Comparison of ENCODE assay signal across 7 cellular contexts in genomic region chr2:125825776-125826175, GRCh38.
DNase-seq lines count a peak whose midpoint lies in the region; ATAC-seq, FAIRE-seq and TF ChIP-seq lines count a peak whose summit lies in the region.
"Not testable (repeated sequence)": the region's sequence is repeated elsewhere in the genome, so short reads cannot be mapped to it uniquely, and the experiment has no call there.

No MANE protein-coding gene starts in this region.

- peak; percentile 12 for DNase-seq in CMK (ENCODE audit: low read depth)
- DNase-seq in DMS53 (lab: John Stamatoyannopoulos, UW), result peak; percentile 76
- peak; percentile 36 for DNase-seq in H9
- DNase-seq in NCI-H1417 (lab: John Stamatoyannopoulos, UW), result peak in 2 of 3 experiments; percentile 5 to 29
- DNase-seq in NCI-H2171 treated with DMSO at 0.1 percent for 48 hours (lab: John Stamatoyannopoulos, UW), result peak; percentile 53
- DNase-seq in NT2/D1 (ENCODE audit: low read depth, low spot score), result peak; percentile 33
- peak; percentile 5 for DNase-seq in HepG2 (ENCODE audit: low spot score)

- H3K4ac ChIP-seq in H9 (ENCODE audit: low read depth, low read length), result not testable (repeated sequence)

- not testable (repeated sequence) for TF ChIP-seq EP300 in HepG2 (IDR thresholded peaks at IDR 0.05; ENCODE audit: low read depth in 2 of 2, low read length in 2 of 2); HepG2 (CRISPR knock-in tag; IDR thresholded peaks at IDR 0.05; ENCODE audit: borderline replicate concordance)

- not testable (repeated sequence) for H3K79me1 ChIP-seq in H9 (ENCODE audit: insufficient read depth, low read depth, low read length, poor library complexity, severe bottlenecking)

- ATAC-seq in HepG2, result not testable (repeated sequence)

- peaks cover 3 to 27% (median 3%) of the 10 kb centered on the region in 3 experiments; a peak in 6 of 7 replicates for H3K36me3 Mint-ChIP-seq in H9 (ENCODE audit: insufficient read depth in 1 of 3, low read depth in 3 of 3)

- H2BK20ac ChIP-seq in H9 (ENCODE audit: low read depth, low read length, poor library complexity, severe bottlenecking), result not testable (repeated sequence)

- CTCF ChIA-PET in HepG2 (lab: Yijun Ruan, JAX; ENCODE audit: low intra/inter-chr PET ratio, low total read pairs), result not testable (repeated sequence)

- POLR2A ChIA-PET in HepG2 (lab: Yijun Ruan, JAX), result not testable (repeated sequence)

- H2AK5ac ChIP-seq in H9 (ENCODE audit: insufficient read length, low read length), result not testable (repeated sequence)

- not testable (repeated sequence) for H4K8ac ChIP-seq in H9 (replicated peaks; ENCODE audit: insufficient read length, low read depth, low read length)

- not testable (repeated sequence) for H2BK120ac ChIP-seq in H9 (ENCODE audit: low read depth, low read length, poor library complexity, severe bottlenecking)

- H3K36me3 ChIP-seq in NT2/D1 (ENCODE audit: insufficient read depth, insufficient read length, low read length); HepG2 (replicated peaks in 1 of 2; ENCODE audit: control insufficient read depth in 1 of 2, insufficient read depth in 2 of 2, low read length in 2 of 2): not testable (repeated sequence)

- not testable (repeated sequence) for H3K4me1 ChIP-seq in H9 (ENCODE audit: insufficient read depth, low read length); NT2/D1 (ENCODE audit: insufficient read depth, insufficient read length); HepG2 (ENCODE audit: insufficient read depth, low read length)

- not testable (repeated sequence) for H3K9ac ChIP-seq in H9 (ENCODE audit: extremely low read depth, insufficient read length, low read length); NT2/D1 (ENCODE audit: insufficient read length, low read depth); HepG2 (ENCODE audit: insufficient read depth, low read depth, low read length)

- not testable (repeated sequence) for H2BK15ac ChIP-seq in H9 (ENCODE audit: low read depth, low read length)

- not testable (repeated sequence) for H3K23ac ChIP-seq in H9 (ENCODE audit: insufficient read length, low read depth, low read length)

- H3K14ac ChIP-seq in H9 (ENCODE audit: insufficient read depth, low read length), result not testable (repeated sequence)

- intact Hi-C loops in HepG2 (cut with micrococcal nuclease; ENCODE audit: unreplicated experiment), result not testable (repeated sequence)

- not testable (repeated sequence) for H3K9me3 ChIP-seq in H9 (ENCODE audit: control insufficient read depth, low read depth, low read length); NT2/D1 (ENCODE audit: insufficient read depth, low read length)
- peaks cover 32% of the 10 kb centered on the region for H3K9me3 ChIP-seq in HepG2 (ENCODE audit: low read length)

- H3K4me3 ChIP-seq in NT2/D1 (ENCODE audit: insufficient read length, low read depth); HepG2 (replicated peaks in 1 of 3; ENCODE audit: insufficient read depth in 1 of 3, low read depth in 2 of 3, low read length in 3 of 3): not testable (repeated sequence)

- not testable (repeated sequence) for H4K91ac ChIP-seq in H9 (ENCODE audit: insufficient read length, low read depth, low read length)

- not testable (repeated sequence) for BruUV-seq in HepG2 (replicated peaks; lab: Mats Ljungman, UMichigan)

- not testable (repeated sequence) for H2BK12ac ChIP-seq in H9 (ENCODE audit: insufficient read length, low read depth, low read length)

- TF ChIP-seq POLR2A in HepG2 (IDR thresholded peaks at IDR 0.05; ENCODE audit: insufficient read depth in 1 of 2, low read depth in 2 of 2, low read length in 2 of 2), result not testable (repeated sequence)

- H3K23me2 ChIP-seq in H9 (ENCODE audit: insufficient read length, low read depth, low read length, poor library complexity, severe bottlenecking), result not testable (repeated sequence)

- not testable (repeated sequence) for H3K4me1 Mint-ChIP-seq in H9

- FAIRE-seq in HepG2 (lab: Jason Lieb, UNC), result not testable (repeated sequence)

- peaks cover 25 to 31% of the 10 kb centered on the region in 2 experiments for H3K9me3 Mint-ChIP-seq in H9

- not testable (repeated sequence) for H3K27me3 Mint-ChIP-seq in H9 (ENCODE audit: low read depth)

- TF ChIP-seq RAD21 in HepG2 (CRISPR knock-in tag; IDR thresholded peaks at IDR 0.05), result not testable (repeated sequence)

- H3K79me2 ChIP-seq in H9 (ENCODE audit: insufficient read depth, low read length); HepG2 (ENCODE audit: insufficient read depth, low read length): not testable (repeated sequence)

- not testable (repeated sequence) for H4K5ac ChIP-seq in H9 (ENCODE audit: insufficient read length, low read depth, low read length)

- H3K56ac ChIP-seq in H9 (ENCODE audit: insufficient read length, low read depth, low read length), result not testable (repeated sequence)

- H3T11ph ChIP-seq in H9 (ENCODE audit: low read length), result not testable (repeated sequence)

- not testable (repeated sequence) for H2BK5ac ChIP-seq in H9 (ENCODE audit: insufficient read length, low read length)

- not testable (repeated sequence) for H3K27me3 ChIP-seq in H9 (ENCODE audit: insufficient read depth, low read length); NT2/D1 (ENCODE audit: insufficient read depth, insufficient read length); HepG2 (ENCODE audit: control insufficient read depth in 1 of 2, insufficient read depth in 2 of 2, low read length in 2 of 2)

- not testable (repeated sequence) for TF ChIP-seq CTCF in H9 (conservative IDR thresholded peaks at IDR 0.05); HepG2 (CRISPR knock-in tag; IDR thresholded peaks at IDR 0.05)

- H3K27ac ChIP-seq in H9 (ENCODE audit: insufficient read length, low read depth, low read length); HepG2 (ENCODE audit: extremely low read length, insufficient read depth, low read length): not testable (repeated sequence)

- H3K4me2 ChIP-seq in H9 (ENCODE audit: insufficient read depth, insufficient read length, low read length), result not testable (repeated sequence)
- peak overlapping the region; percentile 7; the same call in 1 of the 2 replicates for H3K4me2 ChIP-seq in HepG2 (ENCODE audit: low read depth, low read length)

- H3K18ac ChIP-seq in H9 (ENCODE audit: insufficient read length, low read depth, low read length), result not testable (repeated sequence)

- H4K20me1 ChIP-seq in H9 (ENCODE audit: control insufficient read depth, insufficient read depth, insufficient read length); HepG2 (ENCODE audit: insufficient read depth, low read length): not testable (repeated sequence)

- H3K4me3 Mint-ChIP-seq in H9, result not testable (repeated sequence)

- H2AFZ ChIP-seq in H9 (ENCODE audit: low read length); HepG2 (ENCODE audit: low read length): not testable (repeated sequence)

- in situ Hi-C loops in HepG2 (cut with HindIII; ENCODE audit: extremely low pct_ligation_motif_present, low pct_unique_long_range_greater_than_20kb), result not testable (repeated sequence)

- H3K27ac Mint-ChIP-seq in H9, result not testable (repeated sequence)

- WGBS in H9 (ENCODE audit: extremely low coverage, insufficient read length, low lambda C conversion rate), result no CpG with 5 or more reads among the region's 9 CpGs
- 13% methylated on average over 8 of the region's 9 CpGs for WGBS in HepG2 (ENCODE audit: low lambda C conversion rate)

TF ChIP-seq in HepG2, 621 proteins besides CTCF, POLR2A, EP300 and RAD21:
- TF ChIP-seq YY1 (IDR thresholded peaks at IDR 0.05; ENCODE audit: insufficient read depth, insufficient replicate concordance, low read depth, low read length) (peak; percentile 18), ZNF281 (CRISPR knock-in tag; IDR thresholded peaks at IDR 0.05; ENCODE audit: borderline replicate concordance) (peak; percentile 81)

Comparison
In these comparisons a context has a peak if more than half of its experiments do, and no peak if none do; other contexts are left out.
1. DNase-seq: peak in every context shown above with its lines; median percentile 76 in DMS53; 53 in NCI-H2171 treated with DMSO at 0.1 percent for 48 hours; 36 in H9; 33 in NT2/D1; 17 in NCI-H1417; 12 in CMK; 5 in HepG2.